ENCODE assay signal across 9 cellular contexts in the genomic region with DNA sequence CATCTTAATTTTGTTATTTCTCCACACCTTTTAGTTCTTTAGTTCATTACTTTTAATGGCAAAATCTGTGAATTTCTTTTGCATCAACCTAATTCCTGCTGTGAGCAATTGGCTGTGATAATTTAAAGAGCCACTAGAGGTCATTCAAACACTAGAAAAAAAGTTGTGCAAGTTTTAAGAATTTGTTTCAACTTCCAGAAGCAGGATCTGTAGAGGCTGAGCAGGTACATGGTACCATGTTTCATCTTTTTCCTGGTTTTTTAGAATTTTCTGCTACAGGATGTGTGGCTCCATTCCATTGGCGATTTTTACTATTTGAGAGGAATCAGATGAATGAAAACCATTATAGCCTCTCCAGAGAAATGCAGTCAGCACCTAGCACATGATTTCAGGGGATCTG. TPM values are rescaled to one million over a fixed set of nuclear protein-coding genes. Genes with fewer than 3 reads are reported as not detected.
DNase-seq lines count a peak whose midpoint lies in the region; TF ChIP-seq lines count a peak whose summit lies in the region.
"Not testable (repeated sequence)": the region's sequence is repeated elsewhere in the genome, so short reads cannot be mapped to it uniquely, and the experiment has no call there.
"Had no signal": no experiment of that assay in that cellular context is flagged by ENCODE, and none has a peak within 500 bp of the region (broad histone marks: within the 10 kb centered on the region; RNA-seq: fewer than 3 reads in every experiment).

No MANE protein-coding gene starts in this region.

- H3K9me3 ChIP-seq in OCI-LY1 (ENCODE audit: low read length); osteoblast (ENCODE audit: low read depth, low read length): not testable (repeated sequence)

- not testable (repeated sequence) for H3K9me2 ChIP-seq in OCI-LY1 (ENCODE audit: low read depth, low read length)

- H2AFZ ChIP-seq in OCI-LY1 (ENCODE audit: low read length); osteoblast (ENCODE audit: low read length): not testable (repeated sequence)

- not testable (repeated sequence) for H3F3A ChIP-seq in OCI-LY1 (ENCODE audit: insufficient read depth, low read length)

- H3K36me3 ChIP-seq in OCI-LY1 (ENCODE audit: insufficient read depth, low read length) (peaks cover 61% of the 10 kb centered on the region), osteoblast (ENCODE audit: insufficient read depth, low read length) (peaks cover 16% of the 10 kb centered on the region)

- H3K79me2 ChIP-seq in OCI-LY1 (ENCODE audit: insufficient read depth, low read length): not testable (repeated sequence)
- peaks cover 17% of the 10 kb centered on the region for H3K79me2 ChIP-seq in osteoblast (ENCODE audit: insufficient read depth, low read length)

- not testable (repeated sequence) for TF ChIP-seq EP300 in Ishikawa (IDR thresholded peaks at IDR 0.05; ENCODE audit: borderline replicate concordance)

- H3K27ac ChIP-seq in OCI-LY1 (ENCODE audit: low read depth, low read length, poor library complexity, severe bottlenecking); osteoblast (ENCODE audit: low read depth, low read length): not testable (repeated sequence)

- TF ChIP-seq CTCF in OCI-LY1 (IDR thresholded peaks at IDR 0.05; ENCODE audit: low read length) (peak; percentile 43; the same call in 1 of the 2 replicates), endothelial cell (IDR thresholded peaks at IDR 0.05; ENCODE audit: unreplicated experiment) (peak; percentile 50), osteoblast (IDR thresholded peaks at IDR 0.05; ENCODE audit: extremely low read depth, low read depth, low read length) (peak; percentile 46)

- H3K27me3 Mint-ChIP-seq in endothelial cell (ENCODE audit: unreplicated experiment): not testable (repeated sequence)

- peak; percentile 12; the same call in 1 of the 2 replicates for TF ChIP-seq RAD21 in Ishikawa (IDR thresholded peaks at IDR 0.05; ENCODE audit: low read depth)

- not testable (repeated sequence) for H3K27me3 ChIP-seq in OCI-LY1 (ENCODE audit: insufficient read depth, low read length); osteoblast (ENCODE audit: insufficient read depth, low read length)

- DNase-seq in DMS114 treated with DMSO at 0.1 percent for 48 hours (lab: John Stamatoyannopoulos, UW; ENCODE audit: unreplicated experiment) (peak; percentile 7), amniotic epithelial cell (ENCODE audit: low read depth) (peak; percentile 30), inferior parietal cortex (ENCODE audit: extremely low spot score) (peak; percentile 54)
- not testable (repeated sequence) for DNase-seq in endothelial cell (ENCODE audit: low spot score); osteoblast (ENCODE audit: insufficient read length, low spot score, missing footprints)

- not testable (repeated sequence) for H3K4me2 ChIP-seq in OCI-LY1 (ENCODE audit: low read length); osteoblast (ENCODE audit: insufficient read depth, low read length)

- H3K4me3 ChIP-seq in OCI-LY1 (ENCODE audit: low read depth, low read length, poor library complexity, severe bottlenecking); osteoblast (ENCODE audit: insufficient read depth, low read length): not testable (repeated sequence)

- not testable (repeated sequence) for H3K4me3 Mint-ChIP-seq in endothelial cell (ENCODE audit: unreplicated experiment)

- H3K36me3 Mint-ChIP-seq in endothelial cell (ENCODE audit: low read depth, unreplicated experiment): not testable (repeated sequence)

- not testable (repeated sequence) for H3K4me1 ChIP-seq in OCI-LY1 (ENCODE audit: insufficient read depth, low read length, severe bottlenecking); osteoblast (ENCODE audit: insufficient read depth, low read length)

- not testable (repeated sequence) for H3K9ac ChIP-seq in OCI-LY1 (ENCODE audit: low read length)

- H3K27ac Mint-ChIP-seq in endothelial cell (ENCODE audit: unreplicated experiment): not testable (repeated sequence)

- H3K4me1 Mint-ChIP-seq in endothelial cell (ENCODE audit: unreplicated experiment): not testable (repeated sequence)

- not testable (repeated sequence) for H3K9me3 Mint-ChIP-seq in endothelial cell (ENCODE audit: unreplicated experiment)

- H4K20me1 ChIP-seq in OCI-LY1 (ENCODE audit: insufficient read depth, low read length); osteoblast (ENCODE audit: insufficient read depth, low read length): not testable (repeated sequence)

RNA-seq across cellular contexts. Expression of a gene that starts 57.3 kb away (rescaled TPM):
- 0.59 TPM for total RNA-seq in endothelial cell (ENCODE audit: unreplicated experiment)
- under 0.01 TPM in 1 of 2 replicates, not detected in the other for total RNA-seq in osteoblast
- total RNA-seq: activated CD4-positive, alpha-beta T cell treated with anti-CD3 and anti-CD28 coated beads, Interleukin-2, amount 10 ng/mL, durations not matched to agents 7 days and 5 days; activated T-helper 1 cell treated with anti-CD3 and anti-CD28 coated beads, Interleukin-12 subunit alpha, Interleukin-12 subunit beta, Interleukin-2, Interleukin-4 antibody, amounts not matched to agents 30 ng/mL and 10 ng/mL and 1 ng/mL, durations not matched to agents 14 hours and 24 hours and 36 hours had no signal
